Comparison of ENCODE assay signal across 27 cellular contexts in genomic region chr13:93517658-93518057, GRCh38.
"Had no signal": no experiment of that assay in that cellular context is flagged by ENCODE, and none has a peak within 500 bp of the region (broad histone marks: within the 10 kb centered on the region; RNA-seq: fewer than 3 reads in every experiment).

No MANE protein-coding gene starts in this region.

- H3K27me3 ChIP-seq: colonic mucosa, esophagus squamous epithelium, foreskin keratinocyte, gastrocnemius medialis, gastroesophageal sphincter, heart left ventricle had no signal

- H3K4me3 ChIP-seq: colonic mucosa, coronary artery, dorsolateral prefrontal cortex, esophagus muscularis mucosa, esophagus squamous epithelium, gastrocnemius medialis, gastroesophageal sphincter, heart left ventricle had no signal

- H3K9me3 ChIP-seq: colonic mucosa, esophagus muscularis mucosa, esophagus squamous epithelium, gastrocnemius medialis, gastroesophageal sphincter, heart left ventricle had no signal

- H3K27ac ChIP-seq: colonic mucosa, coronary artery, dorsolateral prefrontal cortex, epithelial cell of prostate, esophagus muscularis mucosa, esophagus squamous epithelium, foreskin keratinocyte, gastrocnemius medialis, gastroesophageal sphincter, heart left ventricle had no signal

- DNase-seq: colonic mucosa; cortex of kidney; dermis blood vessel endothelial cell; dorsolateral prefrontal cortex; effector CD4-positive, alpha-beta T cell; effector CD8-positive, alpha-beta T cell; effector memory CD4-positive, alpha-beta T cell; effector memory CD8-positive, alpha-beta T cell; endodermal cell; erythroblast; esophagus squamous epithelium; foreskin fibroblast; foreskin keratinocyte; foreskin melanocyte; gastrocnemius medialis; glutamatergic neuron; head of caudate nucleus; heart left ventricle had no signal

- H3K4me1 ChIP-seq: colonic mucosa, esophagus muscularis mucosa, esophagus squamous epithelium, foreskin keratinocyte, gastrocnemius medialis, gastroesophageal sphincter, heart left ventricle had no signal

- H3K36me3 ChIP-seq: colonic mucosa, esophagus muscularis mucosa, esophagus squamous epithelium, gastrocnemius medialis, gastroesophageal sphincter, heart left ventricle had no signal

- ATAC-seq: effector memory CD8-positive, alpha-beta T cell; esophagus mucosa; foreskin keratinocyte; gastrocnemius medialis; gastroesophageal sphincter; heart left ventricle had no signal

- FAIRE-seq: colon, endometrium, endothelial cell of umbilical vein, frontal cortex had no signal
